12 cellular contexts compared by ENCODE assay signal in genomic region chr15:26179906-26180305, GRCh38.
DNase-seq lines count a peak whose midpoint lies in the region; ATAC-seq and TF ChIP-seq lines count a peak whose summit lies in the region.
"Had no signal": no experiment of that assay in that cellular context is flagged by ENCODE, and none has a peak within 500 bp of the region (broad histone marks: within the 10 kb centered on the region; RNA-seq: fewer than 3 reads in every experiment).

No MANE protein-coding gene starts in this region.

- no peak overlapping the region for H4K91ac ChIP-seq in neuronal stem cell (ENCODE audit: low read depth, low read length, poor library complexity)

- WGBS in esophagus muscularis mucosa: 61% methylated on average over 6 of the region's 6 CpGs
- WGBS in neuronal stem cell (ENCODE audit: extremely low coverage in 2 of 2, insufficient read length in 2 of 2, insufficient replicate concordance in 1 of 2), 2 donors: no CpG with 5 or more reads among the region's 6 CpGs

- H3K27ac ChIP-seq in esophagus muscularis mucosa (replicated peaks in 1 of 4) (no peak overlapping the region), neuronal stem cell (replicated peaks; ENCODE audit: low read length) (no peak overlapping the region)
- H3K27ac ChIP-seq in effector memory CD4-positive, alpha-beta T cell (ENCODE audit: insufficient read depth, low read length, poor library complexity, severe bottlenecking): no peak overlapping the region
- H3K27ac ChIP-seq: PC-9, thoracic aorta had no signal

- no peaks in the 10 kb centered on the region for H3K27me3 ChIP-seq in esophagus muscularis mucosa
- H3K27me3 ChIP-seq in neuronal stem cell (ENCODE audit: control insufficient read depth in 3 of 3, insufficient read depth in 3 of 3, low read depth in 1 of 3, low read length in 3 of 3): no peaks in the 10 kb centered on the region
- no peaks in the 10 kb centered on the region for H3K27me3 ChIP-seq in effector memory CD4-positive, alpha-beta T cell (replicated peaks; ENCODE audit: control insufficient read depth, insufficient read depth, low read length, poor library complexity, severe bottlenecking)

- peak; percentile 16 to 42 (median 41) for TF ChIP-seq CTCF in esophagus muscularis mucosa (IDR thresholded peaks at IDR 0.05)

- no peak overlapping the region for H2BK5ac ChIP-seq in neuronal stem cell (ENCODE audit: low read length)

- H3K9ac ChIP-seq in neuronal stem cell (ENCODE audit: low read depth, low read length, poor library complexity): no peak overlapping the region

- H3K4me2 ChIP-seq in neuronal stem cell (ENCODE audit: insufficient read depth, low read length, poor library complexity, severe bottlenecking): no peak overlapping the region
- H3K4me2 ChIP-seq: PC-9 had no signal

- no peak overlapping the region for H3K23ac ChIP-seq in neuronal stem cell (ENCODE audit: low read depth, low read length, poor library complexity)

- H2BK120ac ChIP-seq in neuronal stem cell (ENCODE audit: low read depth, low read length): no peak overlapping the region

- no peak overlapping the region for H3K18ac ChIP-seq in neuronal stem cell (ENCODE audit: low read length)

- H3K36me3 ChIP-seq in esophagus muscularis mucosa: no peaks in the 10 kb centered on the region
- no peaks in the 10 kb centered on the region for H3K36me3 ChIP-seq in neuronal stem cell (replicated peaks in 1 of 2; ENCODE audit: control insufficient read depth in 2 of 2, insufficient read depth in 2 of 2, low read length in 2 of 2)
- no peaks in the 10 kb centered on the region for H3K36me3 ChIP-seq in effector memory CD4-positive, alpha-beta T cell (ENCODE audit: control insufficient read depth, insufficient read depth, low read length)
- H3K36me3 ChIP-seq: thoracic aorta had no signal

- no peak overlapping the region for H2BK12ac ChIP-seq in neuronal stem cell (ENCODE audit: low read length)

- H3K4ac ChIP-seq in neuronal stem cell (ENCODE audit: low read length): no peak overlapping the region

- no peak overlapping the region for H2BK15ac ChIP-seq in neuronal stem cell (ENCODE audit: low read length)

- no peak for TF ChIP-seq POLR2A in esophagus muscularis mucosa (IDR thresholded peaks at IDR 0.05; ENCODE audit: low read depth)

- H2AK5ac ChIP-seq in neuronal stem cell (ENCODE audit: low read depth, low read length): no peak overlapping the region

- no peaks in the 10 kb centered on the region for H3K9me3 ChIP-seq in esophagus muscularis mucosa
- no peaks in the 10 kb centered on the region for H3K9me3 ChIP-seq in neuronal stem cell (replicated peaks in 1 of 2; ENCODE audit: control insufficient read depth in 2 of 2, insufficient read depth in 1 of 2, low read depth in 1 of 2, low read length in 2 of 2)
- no peaks in the 10 kb centered on the region for H3K9me3 ChIP-seq in effector memory CD4-positive, alpha-beta T cell (ENCODE audit: control insufficient read depth, low read length)
- H3K9me3 ChIP-seq: thoracic aorta had no signal

- H3K4me1 ChIP-seq in esophagus muscularis mucosa (no peaks in the 10 kb centered on the region), neuronal stem cell (ENCODE audit: control insufficient read depth in 2 of 2, insufficient read depth in 1 of 2, low read depth in 1 of 2, low read length in 2 of 2) (peaks cover 6 to 7% of the 10 kb centered on the region in 2 donors)
- no peaks in the 10 kb centered on the region for H3K4me1 ChIP-seq in effector memory CD4-positive, alpha-beta T cell (ENCODE audit: control insufficient read depth, insufficient read depth, low read length, poor library complexity, severe bottlenecking)

- no peak overlapping the region for H3K14ac ChIP-seq in neuronal stem cell (ENCODE audit: low read length)

- no peaks in the 10 kb centered on the region for H3K79me1 ChIP-seq in neuronal stem cell (ENCODE audit: low read depth, low read length)

- ATAC-seq in HG03521 (IDR thresholded peaks at IDR 0.05; ENCODE audit: unreplicated experiment): no peak

- H4K8ac ChIP-seq in neuronal stem cell (ENCODE audit: low read depth, low read length): no peak overlapping the region

- no peak for TF ChIP-seq EP300 in esophagus muscularis mucosa (IDR thresholded peaks at IDR 0.05)

- DNase-seq in NCI-H1092 treated with DMSO at 0.1 percent for 48 hours (lab: John Stamatoyannopoulos, UW): peak; percentile 59
- no peak for DNase-seq in NCI-H1092 (lab: John Stamatoyannopoulos, UW)
- peak; percentile 6 for DNase-seq in NCI-H82 treated with DMSO at 0.1 percent for 48 hours (lab: John Stamatoyannopoulos, UW; ENCODE audit: unreplicated experiment)
- DNase-seq in esophagus muscularis mucosa (ENCODE audit: extremely low spot score): peak; percentile 84
- peak; percentile 17 for DNase-seq in neuronal stem cell (ENCODE audit: low spot score)
- DNase-seq in effector memory CD4-positive, alpha-beta T cell: no peak
- DNase-seq in posterior vena cava (ENCODE audit: low spot score): no peak
- DNase-seq: DMS79, NCI-H1105 treated with DMSO at 0.1 percent for 48 hours, PC-9 had no signal

- H2AFZ ChIP-seq in neuronal stem cell (ENCODE audit: low read length): no peak overlapping the region
- H2AFZ ChIP-seq: PC-9 had no signal

- H3K4me3 ChIP-seq in esophagus muscularis mucosa (no peak overlapping the region), neuronal stem cell (ENCODE audit: low read length in 2 of 2) (no peak overlapping the region)
- no peak overlapping the region for H3K4me3 ChIP-seq in effector memory CD4-positive, alpha-beta T cell (ENCODE audit: insufficient read depth, low read depth, low read length, poor library complexity, severe bottlenecking)
- H3K4me3 ChIP-seq: PC-9, thoracic aorta had no signal

- intact Hi-C loops in esophagus muscularis mucosa (cut with DNase I): loop anchor here (10.0 kb wide), 1 partner anchor 685 kb away; the partner anchor contains the start of gene GABRA5
- intact Hi-C loops in posterior vena cava (cut with DNase I): no loop called here

Comparison
In these comparisons a context has a peak if more than half of its experiments do, and no peak if none do; other contexts are left out.
1. DNase-seq: peak in NCI-H1092 treated with DMSO at 0.1 percent for 48 hours (single experiment), NCI-H82 treated with DMSO at 0.1 percent for 48 hours (single experiment), esophagus muscularis mucosa (single experiment) and neuronal stem cell (single experiment); none in NCI-H1092 (single experiment), effector memory CD4-positive, alpha-beta T cell (0 of 3) and posterior vena cava (single experiment).